In genomic region chr14:27315477-27315876, GRCh38 we compare ENCODE assay signal across 21 cellular contexts.
"Had no signal": no experiment of that assay in that cellular context is flagged by ENCODE, and none has a peak within 500 bp of the region (broad histone marks: within the 10 kb centered on the region; RNA-seq: fewer than 3 reads in every experiment).

No MANE protein-coding gene starts in this region.

- H2AFZ ChIP-seq: PC-9 had no signal

- H3K9me3 ChIP-seq: Peyer's patch had no signal

- H3K4me2 ChIP-seq: KMS-11, PC-9 had no signal

- H3K4me3 ChIP-seq: PC-9, Peyer's patch, SJSA1, SK-N-MC had no signal

- H3K4me1 ChIP-seq: Peyer's patch, SJSA1 had no signal

- H3K27me3 ChIP-seq: Peyer's patch, SJSA1 had no signal

- H3K27ac ChIP-seq: KMS-11, PC-9, Peyer's patch, SJSA1, SK-N-MC had no signal

- ATAC-seq: Right ventricle myocardium inferior had no signal

- H3K36me3 ChIP-seq: Peyer's patch, SJSA1 had no signal

- DNase-seq: IMR-90, Kasumi-1, MM.1S, NCI-H1092 treated with DMSO at 0.1 percent for 48 hours, NCI-H1436, NCI-H187, NCI-H2029, NCI-H2081 treated with DMSO at 0.1 percent for 48 hours, NCI-H2171 treated with DMSO at 0.1 percent for 48 hours, NCI-H345, NCI-H446 treated with DMSO at 0.1 percent for 48 hours, NCI-H510A treated with DMSO at 0.1 percent for 48 hours, NCI-H526 treated with DMSO at 0.1 percent for 48 hours, NCI-H748 treated with DMSO at 0.1 percent for 48 hours, PC-9, Peyer's patch, SIG-M5 had no signal

- H3K9ac ChIP-seq: KMS-11 had no signal
